Comparison of ENCODE assay signal across 2 cellular contexts in the genomic region with DNA sequence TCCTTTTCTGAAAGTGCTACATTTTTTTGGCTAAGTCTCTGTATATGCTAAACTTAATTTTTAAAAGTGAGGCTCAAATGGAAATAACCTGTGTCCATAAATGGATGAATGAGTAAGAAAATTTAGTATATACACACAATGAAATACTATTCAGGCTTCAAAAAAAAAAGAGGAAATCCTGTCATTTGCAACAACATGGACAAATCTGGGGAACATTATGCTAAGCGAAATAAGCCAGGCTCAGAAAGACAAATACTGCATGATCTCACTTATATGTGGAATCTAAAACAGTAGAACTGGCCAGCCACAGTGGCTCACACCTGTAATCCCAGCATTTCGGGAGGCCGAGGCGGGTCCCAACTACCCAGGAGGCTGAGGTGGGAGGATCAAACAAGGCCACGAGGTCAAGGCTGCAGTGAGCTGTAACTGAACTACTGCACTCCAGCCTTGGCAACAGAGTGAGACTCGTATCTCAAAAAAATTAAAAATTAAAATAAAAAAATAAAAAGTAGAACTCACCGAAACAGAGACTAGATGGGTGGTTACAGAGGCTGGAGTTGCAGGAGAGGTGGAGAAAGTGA.
TF ChIP-seq lines count a peak whose summit lies in the region.

No MANE protein-coding gene starts in this region.

TF ChIP-seq in endothelial cell of umbilical vein, 7 proteins besides CTCF, POLR2A, EP300 and RAD21:
- TF ChIP-seq, protein P1, sequence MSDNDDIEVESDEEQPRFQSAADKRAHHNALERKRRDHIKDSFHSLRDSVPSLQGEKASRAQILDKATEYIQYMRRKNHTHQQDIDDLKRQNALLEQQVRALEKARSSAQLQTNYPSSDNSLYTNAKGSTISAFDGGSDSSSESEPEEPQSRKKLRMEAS (IDR thresholded peaks at IDR 0.05; ENCODE audit: insufficient read depth, insufficient read length) = no peak
- TF ChIP-seq FOS (IDR thresholded peaks at IDR 0.05; ENCODE audit: borderline replicate concordance, insufficient read depth, low read length) (no peak), EZH2 (IDR thresholded peaks at IDR 0.05; ENCODE audit: borderline replicate concordance, low read depth, low read length, severe bottlenecking) (no peak), POLR2AphosphoS5 (IDR thresholded peaks at IDR 0.05; ENCODE audit: insufficient read depth, low read depth, low read length) (no peak), JUN (IDR thresholded peaks at IDR 0.05; ENCODE audit: borderline replicate concordance, insufficient read depth, insufficient read length, low read depth) (no peak), GATA2 (IDR thresholded peaks at IDR 0.05; ENCODE audit: insufficient read depth, insufficient read length, low read depth, low read length) (no peak), MYC (IDR thresholded peaks at IDR 0.05; ENCODE audit: low read depth, low read length) (no peak)

TF ChIP-seq in HEK293T, 16 proteins besides CTCF, POLR2A, EP300 and RAD21:
- no peak for TF ChIP-seq HDGF (IDR thresholded peaks at IDR 0.05; ENCODE audit: borderline replicate concordance)
- TF ChIP-seq TARDBP (IDR thresholded peaks at IDR 0.05) = no peak
- no peak for TF ChIP-seq NFRKB (IDR thresholded peaks at IDR 0.05)
- TF ChIP-seq ELF4 (IDR thresholded peaks at IDR 0.05) = no peak
- TF ChIP-seq FOXM1 (IDR thresholded peaks at IDR 0.05; ENCODE audit: borderline replicate concordance) = no peak
- no peak for TF ChIP-seq SUZ12 (IDR thresholded peaks at IDR 0.05)
- no peak for TF ChIP-seq FOXA1 (IDR thresholded peaks at IDR 0.05)
- TF ChIP-seq CTBP1 (IDR thresholded peaks at IDR 0.05; ENCODE audit: borderline replicate concordance) = no peak
- TF ChIP-seq LEF1 (IDR thresholded peaks at IDR 0.05; ENCODE audit: borderline replicate concordance) = no peak
- TF ChIP-seq L3MBTL2 (conservative IDR thresholded peaks at IDR 0.05) = no peak
- no peak for TF ChIP-seq SP1 (IDR thresholded peaks at IDR 0.05)
- TF ChIP-seq BHLHE40 (IDR thresholded peaks at IDR 0.05; ENCODE audit: borderline replicate concordance) = no peak
- TF ChIP-seq FOXK2 (IDR thresholded peaks at IDR 0.05) = no peak
- TF ChIP-seq ARNT (IDR thresholded peaks at IDR 0.05) = no peak
- TF ChIP-seq ZNF384 (IDR thresholded peaks at IDR 0.05) = no peak
- TF ChIP-seq, protein P2, sequence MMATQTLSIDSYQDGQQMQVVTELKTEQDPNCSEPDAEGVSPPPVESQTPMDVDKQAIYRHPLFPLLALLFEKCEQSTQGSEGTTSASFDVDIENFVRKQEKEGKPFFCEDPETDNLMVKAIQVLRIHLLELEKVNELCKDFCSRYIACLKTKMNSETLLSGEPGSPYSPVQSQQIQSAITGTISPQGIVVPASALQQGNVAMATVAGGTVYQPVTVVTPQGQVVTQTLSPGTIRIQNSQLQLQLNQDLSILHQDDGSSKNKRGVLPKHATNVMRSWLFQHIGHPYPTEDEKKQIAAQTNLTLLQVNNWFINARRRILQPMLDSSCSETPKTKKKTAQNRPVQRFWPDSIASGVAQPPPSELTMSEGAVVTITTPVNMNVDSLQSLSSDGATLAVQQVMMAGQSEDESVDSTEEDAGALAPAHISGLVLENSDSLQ (IDR thresholded peaks at IDR 0.05) = no peak
